In the genomic region with DNA sequence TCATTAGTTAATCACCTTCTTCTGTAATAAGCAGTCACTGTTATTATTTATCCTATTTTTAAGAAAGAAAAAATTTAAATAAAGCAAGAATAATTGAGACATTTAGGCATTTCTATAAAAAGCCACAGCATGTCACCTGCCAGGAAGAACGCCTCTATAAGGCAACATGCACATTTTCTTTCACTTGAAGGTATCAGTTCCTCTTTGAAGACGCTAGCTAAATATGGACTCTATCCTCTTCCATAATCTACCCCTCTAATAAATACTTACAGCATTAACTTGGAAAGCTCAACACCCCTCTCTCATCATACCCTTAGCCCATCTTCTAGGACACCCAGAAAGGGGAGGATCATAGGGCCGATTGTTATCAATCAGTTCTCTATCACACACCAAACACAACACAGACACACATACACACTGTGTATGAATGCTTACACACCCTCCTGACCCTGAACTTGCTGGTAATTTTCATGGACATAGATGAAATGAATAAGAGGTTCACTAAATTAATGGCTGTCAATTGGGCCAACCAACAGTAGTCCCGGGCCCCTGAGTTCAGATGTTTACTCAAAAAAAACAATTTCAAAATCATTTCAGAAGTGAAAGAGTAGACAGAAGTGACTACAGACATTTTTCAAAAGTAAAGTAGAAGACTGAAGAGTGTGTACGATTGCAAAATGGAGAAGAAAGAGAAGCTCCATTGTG, we compare ENCODE assay signal across 15 cellular contexts.
DNase-seq lines count a peak whose midpoint lies in the region; ATAC-seq, FAIRE-seq and TF ChIP-seq lines count a peak whose summit lies in the region.
"Had no signal": no experiment of that assay in that cellular context is flagged by ENCODE, and none has a peak within 500 bp of the region (broad histone marks: within the 10 kb centered on the region; RNA-seq: fewer than 3 reads in every experiment).

No MANE protein-coding gene starts in this region.

- H3K27ac Mint-ChIP-seq in activated CD4-positive, alpha-beta T cell treated with anti-CD3 and anti-CD28 coated beads for 36 hours = no peak overlapping the region
- H3K27ac Mint-ChIP-seq: activated naive CD4-positive, alpha-beta T cell treated with anti-CD3 and anti-CD28 coated beads, Interleukin-2, amount 10 ng/mL, durations not matched to agents 7 days and 5 days had no signal

- peak; percentile 94 for ATAC-seq in GM19468 (IDR thresholded peaks at IDR 0.05; ENCODE audit: extremely low read depth, unreplicated experiment)
- peak; percentile 88 for ATAC-seq in HG03025 (IDR thresholded peaks at IDR 0.05; ENCODE audit: low FRiP score, unreplicated experiment)
- ATAC-seq in HepG2 = no peak
- ATAC-seq in activated CD4-positive, alpha-beta T cell treated with anti-CD3 and anti-CD28 coated beads for 36 hours = no peak
- ATAC-seq: heart right ventricle had no signal

- intact Hi-C loops in HepG2 (cut with micrococcal nuclease; ENCODE audit: unreplicated experiment) = no loop called here
- intact Hi-C loops in activated CD4-positive, alpha-beta T cell treated with anti-CD3 and anti-CD28 coated beads for 36 hours (cut with DNase I, micrococcal nuclease) = no loop called here

- no peaks in the 10 kb centered on the region for H4K20me1 ChIP-seq in HepG2 (ENCODE audit: insufficient read depth, low read length)

- peaks cover 6% of the 10 kb centered on the region for H3K9me3 Mint-ChIP-seq in activated CD4-positive, alpha-beta T cell treated with anti-CD3 and anti-CD28 coated beads for 36 hours (ENCODE audit: low read depth)

- H3K27ac ChIP-seq in substantia nigra (ENCODE audit: low read depth, low read length, poor library complexity, severe bottlenecking) = no peak overlapping the region
- H3K27ac ChIP-seq in HepG2 (ENCODE audit: extremely low read length, insufficient read depth, low read length) = no peak overlapping the region
- H3K27ac ChIP-seq: heart right ventricle, suprapubic skin, VCaP had no signal

- H3K4me1 ChIP-seq in HepG2 (ENCODE audit: insufficient read depth, low read length) = no peaks in the 10 kb centered on the region

- H3K4me1 Mint-ChIP-seq in activated CD4-positive, alpha-beta T cell treated with anti-CD3 and anti-CD28 coated beads for 36 hours = peaks cover 13% of the 10 kb centered on the region

- H3K4me2 ChIP-seq in HepG2 (ENCODE audit: low read depth, low read length) = no peak overlapping the region

- BruUV-seq in HepG2 (replicated peaks; lab: Mats Ljungman, UMichigan) = no TSS peak

- H3K79me2 ChIP-seq in HepG2 (ENCODE audit: insufficient read depth, low read length) = no peaks in the 10 kb centered on the region

- no peaks in the 10 kb centered on the region for H3K9me3 ChIP-seq in HepG2 (ENCODE audit: low read length)
- H3K9me3 ChIP-seq: suprapubic skin had no signal

- CTCF ChIA-PET in HepG2 (lab: Yijun Ruan, JAX; ENCODE audit: low intra/inter-chr PET ratio, low total read pairs) = no interaction called here
- CTCF ChIA-PET in activated CD4-positive, alpha-beta T cell treated with anti-CD3 and anti-CD28 coated beads for 36 hours (lab: Charles Lee) = interaction anchor here (1.2 kb wide), 1 partner anchor 532 kb away, joined by 3 read pairs; no protein-coding TSS in a partner anchor

- no peak overlapping the region for H3K9ac ChIP-seq in HepG2 (ENCODE audit: insufficient read depth, low read depth, low read length)

- no peak for TF ChIP-seq RAD21 in HepG2 (CRISPR knock-in tag; IDR thresholded peaks at IDR 0.05)

- in situ Hi-C loops in GM13976 (cut with MboI; ENCODE audit: low sequenced_read_pairs, unreplicated experiment) (no loop called here), HepG2 (cut with HindIII; ENCODE audit: extremely low pct_ligation_motif_present, low pct_unique_long_range_greater_than_20kb) (loop anchor here (10.0 kb wide), 1 partner anchor 534 kb away; no protein-coding TSS in a partner anchor)

- POLR2A ChIA-PET in HepG2 (lab: Yijun Ruan, JAX) = no interaction called here
- POLR2A ChIA-PET in activated CD4-positive, alpha-beta T cell treated with anti-CD3 and anti-CD28 coated beads for 36 hours (lab: Charles Lee) = no interaction called here

- no peaks in the 10 kb centered on the region for H3K36me3 ChIP-seq in HepG2 (replicated peaks in 1 of 2; ENCODE audit: control insufficient read depth in 1 of 2, insufficient read depth in 2 of 2, low read length in 2 of 2)
- H3K36me3 ChIP-seq: heart right ventricle, suprapubic skin had no signal

- no peak for TF ChIP-seq CTCF in GM13976 (IDR thresholded peaks at IDR 0.05; ENCODE audit: borderline replicate concordance, control extremely low read depth, extremely low read depth, insufficient read depth, missing control alignments)
- TF ChIP-seq CTCF in HepG2 (CRISPR knock-in tag; IDR thresholded peaks at IDR 0.05) = no peak

- no peak overlapping the region for H3K4me3 Mint-ChIP-seq in activated CD4-positive, alpha-beta T cell treated with anti-CD3 and anti-CD28 coated beads for 36 hours
- H3K4me3 Mint-ChIP-seq: activated naive CD4-positive, alpha-beta T cell treated with anti-CD3 and anti-CD28 coated beads, Interleukin-2, amount 10 ng/mL, durations not matched to agents 7 days and 5 days had no signal

- WGBS in HepG2 (ENCODE audit: low lambda C conversion rate) = 53% methylated on average over 5 of the region's 5 CpGs

- no peak for FAIRE-seq in HepG2 (lab: Jason Lieb, UNC)

- no peaks in the 10 kb centered on the region; a peak in 1 of 5 replicates for H3K27me3 ChIP-seq in HepG2 (ENCODE audit: control insufficient read depth in 1 of 2, insufficient read depth in 2 of 2, low read length in 2 of 2)
- H3K27me3 ChIP-seq: dorsolateral prefrontal cortex, heart right ventricle, suprapubic skin had no signal

- no peak for TF ChIP-seq EP300 in HepG2 (IDR thresholded peaks at IDR 0.05; ENCODE audit: low read depth in 2 of 2, low read length in 2 of 2)
- no peak for TF ChIP-seq EP300 in HepG2 (CRISPR knock-in tag; IDR thresholded peaks at IDR 0.05; ENCODE audit: borderline replicate concordance)

- H3K27me3 Mint-ChIP-seq in activated CD4-positive, alpha-beta T cell treated with anti-CD3 and anti-CD28 coated beads for 36 hours = peaks cover 2% of the 10 kb centered on the region
- H3K27me3 Mint-ChIP-seq: activated naive CD4-positive, alpha-beta T cell treated with anti-CD3 and anti-CD28 coated beads, Interleukin-2, amount 10 ng/mL, durations not matched to agents 7 days and 5 days had no signal

- no peak for TF ChIP-seq POLR2A in HepG2 (IDR thresholded peaks at IDR 0.05; ENCODE audit: insufficient read depth in 1 of 2, low read depth in 2 of 2, low read length in 2 of 2)

- H2AFZ ChIP-seq in HepG2 (ENCODE audit: low read length) = no peak overlapping the region

- H3K4me3 ChIP-seq in HepG2 (replicated peaks in 1 of 3; ENCODE audit: insufficient read depth in 1 of 3, low read depth in 2 of 3, low read length in 3 of 3) = no peak overlapping the region
- H3K4me3 ChIP-seq: dorsolateral prefrontal cortex, heart right ventricle, suprapubic skin had no signal

- peaks cover 6% of the 10 kb centered on the region for H3K36me3 Mint-ChIP-seq in activated CD4-positive, alpha-beta T cell treated with anti-CD3 and anti-CD28 coated beads for 36 hours (ENCODE audit: low read depth)

- peak; percentile 40 for DNase-seq in GM13976 (ENCODE audit: low spot score)
- peak; percentile 60 for DNase-seq in NAMALWA (ENCODE audit: low spot score)
- no peak for DNase-seq in substantia nigra (lab: John Stamatoyannopoulos, UW)
- no peak for DNase-seq in HepG2 (ENCODE audit: low spot score)
- no peak for DNase-seq in NCI-H226
- no peak for DNase-seq in activated CD4-positive, alpha-beta T cell treated with anti-CD3 and anti-CD28 coated beads for 36 hours
- DNase-seq: activated naive CD4-positive, alpha-beta T cell treated with anti-CD3 and anti-CD28 coated beads, Interleukin-2, amount 10 ng/mL, durations not matched to agents 7 days and 5 days; C1 segment of cervical spinal cord; dorsolateral prefrontal cortex; heart right ventricle; Kasumi-1 had no signal

TF ChIP-seq in HepG2, 621 proteins besides CTCF, POLR2A, EP300 and RAD21 (continues in another document):
- TF ChIP-seq MED1 (CRISPR knock-in tag; IDR thresholded peaks at IDR 0.05) = no peak
- TF ChIP-seq PHF20 (CRISPR knock-in tag; IDR thresholded peaks at IDR 0.05) = no peak
- TF ChIP-seq, protein P1, sequence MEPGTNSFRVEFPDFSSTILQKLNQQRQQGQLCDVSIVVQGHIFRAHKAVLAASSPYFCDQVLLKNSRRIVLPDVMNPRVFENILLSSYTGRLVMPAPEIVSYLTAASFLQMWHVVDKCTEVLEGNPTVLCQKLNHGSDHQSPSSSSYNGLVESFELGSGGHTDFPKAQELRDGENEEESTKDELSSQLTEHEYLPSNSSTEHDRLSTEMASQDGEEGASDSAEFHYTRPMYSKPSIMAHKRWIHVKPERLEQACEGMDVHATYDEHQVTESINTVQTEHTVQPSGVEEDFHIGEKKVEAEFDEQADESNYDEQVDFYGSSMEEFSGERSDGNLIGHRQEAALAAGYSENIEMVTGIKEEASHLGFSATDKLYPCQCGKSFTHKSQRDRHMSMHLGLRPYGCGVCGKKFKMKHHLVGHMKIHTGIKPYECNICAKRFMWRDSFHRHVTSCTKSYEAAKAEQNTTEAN (CRISPR knock-in tag; conservative IDR thresholded peaks at IDR 0.05) = no peak
- no peak for TF ChIP-seq SRF (IDR thresholded peaks at IDR 0.05; ENCODE audit: low read depth, low read length)
- TF ChIP-seq DPF2 (CRISPR knock-in tag; IDR thresholded peaks at IDR 0.05; ENCODE audit: borderline replicate concordance, low read depth) = no peak
- TF ChIP-seq SP5 (CRISPR knock-in tag; IDR thresholded peaks at IDR 0.05; ENCODE audit: borderline replicate concordance, low read depth) = no peak
- no peak for TF ChIP-seq ZNF383 (CRISPR knock-in tag; IDR thresholded peaks at IDR 0.05; ENCODE audit: borderline replicate concordance)
- TF ChIP-seq, protein P2, sequence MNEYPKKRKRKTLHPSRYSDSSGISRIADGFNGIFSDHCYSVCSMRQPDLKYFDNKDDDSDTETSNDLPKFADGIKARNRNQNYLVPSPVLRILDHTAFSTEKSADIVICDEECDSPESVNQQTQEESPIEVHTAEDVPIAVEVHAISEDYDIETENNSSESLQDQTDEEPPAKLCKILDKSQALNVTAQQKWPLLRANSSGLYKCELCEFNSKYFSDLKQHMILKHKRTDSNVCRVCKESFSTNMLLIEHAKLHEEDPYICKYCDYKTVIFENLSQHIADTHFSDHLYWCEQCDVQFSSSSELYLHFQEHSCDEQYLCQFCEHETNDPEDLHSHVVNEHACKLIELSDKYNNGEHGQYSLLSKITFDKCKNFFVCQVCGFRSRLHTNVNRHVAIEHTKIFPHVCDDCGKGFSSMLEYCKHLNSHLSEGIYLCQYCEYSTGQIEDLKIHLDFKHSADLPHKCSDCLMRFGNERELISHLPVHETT (CRISPR knock-in tag; conservative IDR thresholded peaks at IDR 0.05) = no peak

Comparison
In these comparisons a context has a peak if more than half of its experiments do, and no peak if none do; other contexts are left out.
1. DNase-seq: peak in GM13976 (single experiment) and NAMALWA (single experiment); none in substantia nigra (0 of 49), HepG2 (single experiment), NCI-H226 (single experiment) and activated CD4-positive, alpha-beta T cell treated with anti-CD3 and anti-CD28 coated beads for 36 hours (single experiment).
2. ATAC-seq: peak in GM19468 (single experiment) and HG03025 (single experiment); none in HepG2 (single experiment) and activated CD4-positive, alpha-beta T cell treated with anti-CD3 and anti-CD28 coated beads for 36 hours (single experiment).